ENCODE assay signal across 33 cellular contexts in genomic region chr21:21929228-21929627, GRCh38.
"Had no signal": no experiment of that assay in that cellular context is flagged by ENCODE, and none has a peak within 500 bp of the region (broad histone marks: within the 10 kb centered on the region; RNA-seq: fewer than 3 reads in every experiment).

No MANE protein-coding gene starts in this region.

- H3K36me3 ChIP-seq: adrenal gland, brain microvascular endothelial cell, breast epithelium had no signal

- FAIRE-seq: astrocyte, TTC549 had no signal

- H3K9me3 ChIP-seq: adrenal gland, body of pancreas, breast epithelium had no signal

- H3K27ac ChIP-seq: adrenal gland, body of pancreas, brain microvascular endothelial cell, breast epithelium, VCaP had no signal

- H3K4me3 ChIP-seq: adrenal gland, body of pancreas, breast epithelium had no signal

- ATAC-seq: activated CD4-positive, alpha-beta T cell treated with anti-CD3 and anti-CD28 coated beads for 36 hours; activated CD8-positive, alpha-beta memory T cell treated with anti-CD3 and anti-CD28 coated beads, Interleukin-2, amount 10 ng/mL, durations not matched to agents 7 days and 5 days; activated CD8-positive, alpha-beta T cell treated with anti-CD3 and anti-CD28 coated beads, Interleukin-2, amount 10 ng/mL, durations not matched to agents 7 days and 5 days; activated naive CD8-positive, alpha-beta T cell treated with anti-CD3 and anti-CD28 coated beads, Interleukin-2, amount 50 U/mL, for 24 hours; body of pancreas had no signal

- DNase-seq: activated B cell treated with CpG ODN at 0.5 μM for 24 hours; activated CD4-positive, alpha-beta memory T cell treated with anti-CD3 and anti-CD28 coated beads, Interleukin-2, amount 10 ng/mL, durations not matched to agents 7 days and 5 days; activated CD4-positive, alpha-beta T cell treated with anti-CD3 and anti-CD28 coated beads for 1 hour; activated CD4-positive, alpha-beta T cell treated with anti-CD3 and anti-CD28 coated beads for 36 hours; activated CD4-positive, alpha-beta T cell treated with anti-CD3 and anti-CD28 coated beads for 48 hours; activated CD4-positive, alpha-beta T cell treated with anti-CD3 and anti-CD28 coated beads, Interleukin-2, amount 10 ng/mL, durations not matched to agents 7 days and 5 days; activated CD4-positive, alpha-beta T cell treated with anti-CD3 and anti-CD28 coated beads, Interleukin-2, amount 50 U/mL, for 48 hours; activated CD8-positive, alpha-beta memory T cell treated with anti-CD3 and anti-CD28 coated beads for 24 hours; activated CD8-positive, alpha-beta memory T cell treated with anti-CD3 and anti-CD28 coated beads, Interleukin-2, amount 10 ng/mL, durations not matched to agents 7 days and 5 days; activated CD8-positive, alpha-beta memory T cell treated with anti-CD3 and anti-CD28 coated beads, Interleukin-2, amount 50 U/mL, for 48 hours; activated CD8-positive, alpha-beta T cell treated with anti-CD3 and anti-CD28 coated beads, Interleukin-2, amount 10 ng/mL, durations not matched to agents 7 days and 5 days; activated effector memory CD4-positive, alpha-beta T cell treated with Interleukin-2 at 50 U/mL for 16 hours; activated gamma-delta T cell; activated naive CD4-positive, alpha-beta T cell treated with anti-CD3 and anti-CD28 coated beads, Interleukin-2, amount 10 ng/mL, durations not matched to agents 7 days and 5 days; activated naive CD4-positive, alpha-beta T cell treated with Interleukin-2 at 50 U/mL for 16 hours; activated naive CD8-positive, alpha-beta T cell treated with anti-CD3 and anti-CD28 coated beads, Interleukin-2, amount 10 ng/mL, durations not matched to agents 7 days and 5 days; activated naive CD8-positive, alpha-beta T cell treated with anti-CD3 and anti-CD28 coated beads, Interleukin-2, amount 50 U/mL, for 24 hours; activated T-cell treated with anti-CD3 and anti-CD28 coated beads, Interleukin-2, amount 50 U/mL, for 24 hours; activated T-cell treated with anti-CD3 and anti-CD28 coated beads, Interleukin-2, amount 50 U/mL, for 48 hours; adrenal gland; amniotic stem cell; aorta; body of pancreas; brain microvascular endothelial cell; central memory CD4-positive, alpha-beta T cell; SW 1271; T-helper 1 cell; T-helper 2 cell; T-helper 9 cell had no signal

- H3K27me3 ChIP-seq: adrenal gland, body of pancreas, brain microvascular endothelial cell, breast epithelium had no signal

- H3K4me1 ChIP-seq: adrenal gland, body of pancreas, breast epithelium had no signal
